Comparison of ENCODE assay signal across 32 cellular contexts in the genomic region with DNA sequence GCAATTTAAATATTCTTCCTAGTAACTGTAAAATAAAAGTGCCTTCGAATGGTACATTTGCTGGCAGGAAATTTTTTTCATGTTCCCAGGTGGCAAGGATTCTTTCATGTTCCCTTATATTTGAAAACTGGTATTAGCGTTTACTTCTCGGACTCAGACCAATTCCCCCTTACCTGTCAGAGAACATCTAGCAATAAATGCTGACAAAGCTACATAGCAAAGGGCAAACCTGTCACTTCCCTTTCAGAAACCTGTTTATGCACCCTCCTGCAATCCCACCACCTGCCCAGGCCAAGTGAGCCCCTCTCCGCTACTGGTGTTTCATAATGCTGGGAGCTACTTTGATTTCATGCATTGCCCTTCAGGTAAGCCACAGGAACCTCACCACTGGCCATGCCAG.
"Had no signal": no experiment of that assay in that cellular context is flagged by ENCODE, and none has a peak within 500 bp of the region (broad histone marks: within the 10 kb centered on the region; RNA-seq: fewer than 3 reads in every experiment).

No MANE protein-coding gene starts in this region.

- H3K4me1 Mint-ChIP-seq: activated CD4-positive, alpha-beta T cell treated with anti-CD3 and anti-CD28 coated beads for 36 hours; activated CD8-positive, alpha-beta memory T cell treated with anti-CD3 and anti-CD28 coated beads, Interleukin-2, amount 10 ng/mL, durations not matched to agents 7 days and 5 days; activated naive CD4-positive, alpha-beta T cell treated with anti-CD3 and anti-CD28 coated beads, Interleukin-2, amount 50 U/mL, for 24 hours; activated naive CD8-positive, alpha-beta T cell treated with anti-CD3 and anti-CD28 coated beads for 36 hours had no signal

- H3K27ac Mint-ChIP-seq: activated CD4-positive, alpha-beta memory T cell treated with anti-CD3 and anti-CD28 coated beads for 36 hours; activated CD4-positive, alpha-beta T cell treated with anti-CD3 and anti-CD28 coated beads for 36 hours; activated CD4-positive, alpha-beta T cell treated with anti-CD3 and anti-CD28 coated beads, Interleukin-2, amount 10 ng/mL, durations not matched to agents 24 days and 14 days; activated CD8-positive, alpha-beta memory T cell treated with anti-CD3 and anti-CD28 coated beads, Interleukin-2, amount 10 ng/mL, durations not matched to agents 7 days and 5 days; activated CD8-positive, alpha-beta T cell treated with anti-CD3 and anti-CD28 coated beads, Interleukin-2, amount 10 ng/mL, durations not matched to agents 7 days and 5 days; activated naive CD4-positive, alpha-beta T cell treated with anti-CD3 and anti-CD28 coated beads for 36 hours; activated naive CD4-positive, alpha-beta T cell treated with anti-CD3 and anti-CD28 coated beads, Interleukin-2, amount 50 U/mL, for 24 hours; activated naive CD8-positive, alpha-beta T cell treated with anti-CD3 and anti-CD28 coated beads for 36 hours; activated naive CD8-positive, alpha-beta T cell treated with anti-CD3 and anti-CD28 coated beads, Interleukin-2, amount 50 U/mL, for 24 hours; activated T-helper 1 cell treated with anti-CD3 and anti-CD28 coated beads, Interleukin-12 subunit alpha, Interleukin-12 subunit beta, Interleukin-2, Interleukin-4 antibody, amounts not matched to agents 30 ng/mL and 10 ng/mL and 1 ng/mL, durations not matched to agents 14 hours and 24 hours and 36 hours; activated T-helper 2 cell treated with anti-CD3 and anti-CD28 coated beads, Interferon-gamma antibody, Interleukin-2, Interleukin-4, amounts not matched to agents 10 μg/mL and 5 μg/mL and 100 μg/mL, durations not matched to agents 14 hours and 24 hours and 36 hours; effector memory CD8-positive, alpha-beta T cell had no signal

- H3K4me3 Mint-ChIP-seq: activated CD4-positive, alpha-beta memory T cell treated with anti-CD3 and anti-CD28 coated beads for 36 hours; activated CD4-positive, alpha-beta T cell treated with anti-CD3 and anti-CD28 coated beads for 36 hours; activated CD4-positive, alpha-beta T cell treated with anti-CD3 and anti-CD28 coated beads, Interleukin-2, amount 10 ng/mL, durations not matched to agents 24 days and 14 days; activated CD8-positive, alpha-beta memory T cell treated with anti-CD3 and anti-CD28 coated beads, Interleukin-2, amount 10 ng/mL, durations not matched to agents 7 days and 5 days; activated CD8-positive, alpha-beta T cell treated with anti-CD3 and anti-CD28 coated beads, Interleukin-2, amount 10 ng/mL, durations not matched to agents 7 days and 5 days; activated naive CD4-positive, alpha-beta T cell treated with anti-CD3 and anti-CD28 coated beads for 36 hours; activated naive CD4-positive, alpha-beta T cell treated with anti-CD3 and anti-CD28 coated beads, Interleukin-2, amount 50 U/mL, for 24 hours; activated naive CD8-positive, alpha-beta T cell treated with anti-CD3 and anti-CD28 coated beads for 36 hours; activated naive CD8-positive, alpha-beta T cell treated with anti-CD3 and anti-CD28 coated beads, Interleukin-2, amount 50 U/mL, for 24 hours; activated T-helper 1 cell treated with anti-CD3 and anti-CD28 coated beads, Interleukin-12 subunit alpha, Interleukin-12 subunit beta, Interleukin-2, Interleukin-4 antibody, amounts not matched to agents 30 ng/mL and 10 ng/mL and 1 ng/mL, durations not matched to agents 14 hours and 24 hours and 36 hours; effector memory CD8-positive, alpha-beta T cell had no signal

- H3K9me3 Mint-ChIP-seq: activated CD4-positive, alpha-beta memory T cell treated with anti-CD3 and anti-CD28 coated beads for 36 hours; activated naive CD4-positive, alpha-beta T cell treated with anti-CD3 and anti-CD28 coated beads for 36 hours; activated naive CD4-positive, alpha-beta T cell treated with anti-CD3 and anti-CD28 coated beads, Interleukin-2, amount 50 U/mL, for 24 hours; activated naive CD8-positive, alpha-beta T cell treated with anti-CD3 and anti-CD28 coated beads for 36 hours; activated T-helper 1 cell treated with anti-CD3 and anti-CD28 coated beads, Interleukin-12 subunit alpha, Interleukin-12 subunit beta, Interleukin-2, Interleukin-4 antibody, amounts not matched to agents 30 ng/mL and 10 ng/mL and 1 ng/mL, durations not matched to agents 14 hours and 24 hours and 36 hours; activated T-helper 2 cell treated with anti-CD3 and anti-CD28 coated beads, Interferon-gamma antibody, Interleukin-2, Interleukin-4, amounts not matched to agents 10 μg/mL and 5 μg/mL and 100 μg/mL, durations not matched to agents 14 hours and 24 hours and 36 hours; effector memory CD8-positive, alpha-beta T cell had no signal

- H3K36me3 Mint-ChIP-seq: activated CD4-positive, alpha-beta memory T cell treated with anti-CD3 and anti-CD28 coated beads for 36 hours; activated CD8-positive, alpha-beta memory T cell treated with anti-CD3 and anti-CD28 coated beads, Interleukin-2, amount 10 ng/mL, durations not matched to agents 7 days and 5 days; activated naive CD4-positive, alpha-beta T cell treated with anti-CD3 and anti-CD28 coated beads, Interleukin-2, amount 50 U/mL, for 24 hours; activated naive CD8-positive, alpha-beta T cell treated with anti-CD3 and anti-CD28 coated beads for 36 hours had no signal

- DNase-seq: activated CD4-positive, alpha-beta memory T cell treated with anti-CD3 and anti-CD28 coated beads for 36 hours; activated CD4-positive, alpha-beta T cell treated with anti-CD3 and anti-CD28 coated beads for 36 hours; activated CD4-positive, alpha-beta T cell treated with anti-CD3 and anti-CD28 coated beads, Interleukin-2, amount 10 ng/mL, durations not matched to agents 24 days and 14 days; activated CD4-positive, CD25-positive, alpha-beta regulatory T cell; activated CD4-positive, CD25-positive, alpha-beta regulatory T cell treated with anti-CD3 and anti-CD28 coated beads, Interleukin-2, amount 50 U/mL, for 72 hours; activated CD8-positive, alpha-beta memory T cell treated with anti-CD3 and anti-CD28 coated beads, Interleukin-2, amount 10 ng/mL, durations not matched to agents 7 days and 5 days; activated CD8-positive, alpha-beta memory T cell treated with anti-CD3 and anti-CD28 coated beads, Interleukin-2, amount 50 U/mL, for 4 hours; activated CD8-positive, alpha-beta T cell treated with anti-CD3 and anti-CD28 coated beads, Interleukin-2, amount 10 ng/mL, durations not matched to agents 7 days and 5 days; activated effector memory CD4-positive, alpha-beta T cell treated with anti-CD3 and anti-CD28 coated beads, Interleukin-2, amount 50 U/mL, for 16 hours; activated naive CD4-positive, alpha-beta T cell treated with anti-CD3 and anti-CD28 coated beads for 36 hours; activated naive CD8-positive, alpha-beta T cell treated with anti-CD3 and anti-CD28 coated beads for 36 hours; activated naive CD8-positive, alpha-beta T cell treated with anti-CD3 and anti-CD28 coated beads, Interleukin-2, amount 50 U/mL, for 24 hours; activated T-cell treated with anti-CD3 and anti-CD28 coated beads, Interleukin-2, amount 50 U/mL, for 1 hour; activated T-cell treated with anti-CD3 and anti-CD28 coated beads, Interleukin-2, amount 50 U/mL, for 48 hours; adrenal gland; amygdala; aorta; body of pancreas; caudate nucleus; cortex of kidney; dermis blood vessel endothelial cell; effector CD4-positive, alpha-beta T cell; effector memory CD8-positive, alpha-beta T cell; erythroblast; esophagus squamous epithelium; foreskin melanocyte; heart right ventricle; T-helper 2 cell had no signal

- ATAC-seq: activated CD4-positive, alpha-beta T cell treated with anti-CD3 and anti-CD28 coated beads for 36 hours; activated CD8-positive, alpha-beta memory T cell treated with anti-CD3 and anti-CD28 coated beads, Interleukin-2, amount 10 ng/mL, durations not matched to agents 7 days and 5 days; activated CD8-positive, alpha-beta T cell treated with anti-CD3 and anti-CD28 coated beads, Interleukin-2, amount 10 ng/mL, durations not matched to agents 7 days and 5 days; activated naive CD8-positive, alpha-beta T cell treated with anti-CD3 and anti-CD28 coated beads, Interleukin-2, amount 50 U/mL, for 24 hours; body of pancreas; effector memory CD8-positive, alpha-beta T cell; gastroesophageal sphincter; heart right ventricle had no signal
